In genomic region chr21:42593007-42593814, GRCh38 we compare ENCODE assay signal across 8 cellular contexts.
A peak's percentile ranks its signal among the peaks of the same experiment; 100 is the strongest.
DNase-seq lines count a peak whose midpoint lies in the region; ATAC-seq and TF ChIP-seq lines count a peak whose summit lies in the region.

No MANE protein-coding gene starts in this region.

- no peak overlapping the region for H3K27ac ChIP-seq in 22Rv1

- peak; percentile 87 for TF ChIP-seq CTCF in 22Rv1 (IDR thresholded peaks at IDR 0.05)
- peak; percentile 66 for TF ChIP-seq CTCF in GM13976 (IDR thresholded peaks at IDR 0.05; ENCODE audit: borderline replicate concordance, control extremely low read depth, extremely low read depth, insufficient read depth, missing control alignments)

- no peak for ATAC-seq in HG03439 (IDR thresholded peaks at IDR 0.05; ENCODE audit: unreplicated experiment)

- in situ Hi-C loops in GM13976 (cut with MboI; ENCODE audit: low sequenced_read_pairs, unreplicated experiment) = loop anchor here (10.0 kb wide), 1 partner anchor 232 kb away; no protein-coding TSS in a partner anchor

- DNase-seq in GM13976 (ENCODE audit: low spot score) (peak; percentile 95), NCI-H446 treated with DMSO at 0.1 percent for 48 hours (lab: John Stamatoyannopoulos, UW) (peak; percentile 9), dermis blood vessel endothelial cell (peak; percentile 73), lung microvascular endothelial cell (ENCODE audit: low read depth in 2 of 2) (peak; percentile 51 to 73)
- peak; percentile 80 for DNase-seq in activated CD4-positive, alpha-beta T cell treated with anti-CD3 and anti-CD28 coated beads for 48 hours
- DNase-seq in stimulated activated CD4-positive, alpha-beta T cell treated with anti-CD3 and anti-CD28 coated beads, TNF-alpha, amount 100 ng/mL, for 4 hours (ENCODE audit: low read depth in 3 of 3) = peak; percentile 43 to 46 (median 46)

Comparison
In these comparisons a context has a peak if more than half of its experiments do, and no peak if none do; other contexts are left out.
1. DNase-seq: peak in every context shown above with its lines; median percentile 95 in GM13976; 80 in activated CD4-positive, alpha-beta T cell treated with anti-CD3 and anti-CD28 coated beads for 48 hours; 73 in dermis blood vessel endothelial cell; 62 in lung microvascular endothelial cell; 46 in stimulated activated CD4-positive, alpha-beta T cell treated with anti-CD3 and anti-CD28 coated beads, TNF-alpha, amount 100 ng/mL, for 4 hours; 9 in NCI-H446 treated with DMSO at 0.1 percent for 48 hours.